In the genomic region with DNA sequence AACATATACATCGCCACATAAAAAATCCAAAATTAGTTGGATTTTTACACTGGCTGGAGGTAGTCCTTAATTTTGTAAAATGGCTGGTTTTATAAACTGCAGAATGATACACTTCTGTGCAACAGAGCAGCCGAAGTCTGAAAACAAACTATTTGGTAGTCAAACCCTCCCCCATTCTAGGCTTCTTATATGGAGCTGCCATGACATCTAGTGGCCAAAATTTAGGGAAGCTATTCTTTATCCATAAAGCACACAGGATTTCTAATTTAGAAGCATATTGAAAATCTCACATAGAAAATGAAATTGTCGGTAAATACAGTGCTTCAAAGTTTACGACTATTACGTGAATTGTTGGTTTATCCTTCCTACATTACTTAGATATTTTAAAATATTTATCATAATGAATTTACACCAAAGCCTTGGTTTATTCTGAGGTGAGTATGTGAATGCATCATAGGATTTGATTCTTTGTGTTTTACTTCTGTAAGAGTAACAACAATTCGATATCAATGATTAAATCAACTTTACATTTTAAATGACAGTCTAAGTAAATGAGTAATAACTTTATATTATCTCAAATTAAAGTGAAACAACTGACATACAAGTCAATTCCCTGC, we compare ENCODE assay signal across 7 cellular contexts.
DNase-seq lines count a peak whose midpoint lies in the region; ATAC-seq lines count a peak whose summit lies in the region.

No MANE protein-coding gene starts in this region.

- peak; percentile 93 for ATAC-seq in GM19351 (IDR thresholded peaks at IDR 0.05; ENCODE audit: unreplicated experiment)

- no peaks in the 10 kb centered on the region for H3K4me1 ChIP-seq in effector memory CD4-positive, alpha-beta T cell (ENCODE audit: control insufficient read depth, insufficient read depth, low read length, poor library complexity, severe bottlenecking)

- DNase-seq in ELR (ENCODE audit: low read depth) (peak; percentile 77), HS-27A (ENCODE audit: low read depth) (peak; percentile 22), SK-MEL-5 (ENCODE audit: low read depth, low spot score) (peak; percentile 71), fibroblast of the conjunctiva (ENCODE audit: low read depth) (peak; percentile 43), pulmonary artery endothelial cell (ENCODE audit: low read depth, low spot score) (peak; percentile 8)
- no peak for DNase-seq in effector memory CD4-positive, alpha-beta T cell

- in situ Hi-C loops in SK-MEL-5 (cut with HindIII; ENCODE audit: low pct_unique_long_range_greater_than_20kb, low sequenced_read_pairs) = no loop called here

- no peaks in the 10 kb centered on the region for H3K9me3 ChIP-seq in effector memory CD4-positive, alpha-beta T cell (ENCODE audit: control insufficient read depth, low read length)

- H3K4me3 ChIP-seq in effector memory CD4-positive, alpha-beta T cell (ENCODE audit: insufficient read depth, low read depth, low read length, poor library complexity, severe bottlenecking) = no peak overlapping the region

- H3K27ac ChIP-seq in effector memory CD4-positive, alpha-beta T cell (ENCODE audit: insufficient read depth, low read length, poor library complexity, severe bottlenecking) = no peak overlapping the region

- H3K27me3 ChIP-seq in effector memory CD4-positive, alpha-beta T cell (replicated peaks; ENCODE audit: control insufficient read depth, insufficient read depth, low read length, poor library complexity, severe bottlenecking) = no peaks in the 10 kb centered on the region

- no peaks in the 10 kb centered on the region for H3K36me3 ChIP-seq in effector memory CD4-positive, alpha-beta T cell (ENCODE audit: control insufficient read depth, insufficient read depth, low read length)

Comparison
In these comparisons a context has a peak if more than half of its experiments do, and no peak if none do; other contexts are left out.
1. DNase-seq: peak in ELR (single experiment), HS-27A (single experiment), SK-MEL-5 (single experiment), fibroblast of the conjunctiva (single experiment) and pulmonary artery endothelial cell (single experiment); none in effector memory CD4-positive, alpha-beta T cell (0 of 3).